ENCODE assay signal across 6 cellular contexts in genomic region chr11:503179-503981, GRCh38. TPM values are rescaled to one million over a fixed set of nuclear protein-coding genes. Genes with fewer than 3 reads are reported as not detected.
DNase-seq lines count a peak whose midpoint lies in the region; ATAC-seq and TF ChIP-seq lines count a peak whose summit lies in the region.

No MANE protein-coding gene starts in this region.

- CTCF ChIA-PET in Panc1 (lab: Charles Lee), result no interaction called here

- H3K27ac ChIP-seq in Panc1 (ENCODE audit: low read length) (peak overlapping the region; percentile 76), thymus (ENCODE audit: low read depth) (peak overlapping the region; percentile 25)

- no peaks in the 10 kb centered on the region for H3K36me3 Mint-ChIP-seq in glutamatergic neuron (ENCODE audit: unreplicated experiment)

- POLR2A ChIA-PET in Panc1 (lab: Charles Lee), result interaction anchor here (0.6 kb wide), 1 partner anchor 74 kb away, joined by 3 read pairs; no protein-coding TSS in a partner anchor

- H3K27ac Mint-ChIP-seq in glutamatergic neuron (ENCODE audit: unreplicated experiment), result no peak overlapping the region

- H3K36me3 ChIP-seq in Panc1 (ENCODE audit: control insufficient read depth, insufficient read depth, low read length), result peaks cover 10% of the 10 kb centered on the region; the same call in 1 of the 2 replicates
- H3K36me3 ChIP-seq in thymus (ENCODE audit: control insufficient read depth, insufficient read depth), result peaks cover 39% of the 10 kb centered on the region

- intact Hi-C loops in Panc1 (cut with micrococcal nuclease; ENCODE audit: unreplicated experiment), result no loop called here

- H3K9me3 Mint-ChIP-seq in glutamatergic neuron (ENCODE audit: unreplicated experiment), result peaks cover 11% of the 10 kb centered on the region

- H3K4me1 Mint-ChIP-seq in glutamatergic neuron (ENCODE audit: low read depth, unreplicated experiment), result peaks cover 2% of the 10 kb centered on the region

- no peaks in the 10 kb centered on the region for H3K9me3 ChIP-seq in Panc1 (ENCODE audit: control insufficient read depth, insufficient read depth, low read depth, low read length)
- H3K9me3 ChIP-seq in thymus (ENCODE audit: control insufficient read depth), result no peaks in the 10 kb centered on the region

- peak overlapping the region; percentile 52 for H3K4me3 Mint-ChIP-seq in glutamatergic neuron (ENCODE audit: unreplicated experiment)

- H3K4me1 ChIP-seq in Panc1 (ENCODE audit: control insufficient read depth, insufficient read depth, low read length), result peaks cover 24% of the 10 kb centered on the region
- peaks cover 8% of the 10 kb centered on the region for H3K4me1 ChIP-seq in thymus (ENCODE audit: control insufficient read depth, insufficient read depth, low read length)

- in situ Hi-C loops in Panc1 (cut with HindIII; ENCODE audit: low pct_unique_long_range_greater_than_20kb, low sequenced_read_pairs), result no loop called here

- peak; percentile 65 for DNase-seq in AG09319 (ENCODE audit: extremely low read depth, low read depth)
- no peak for DNase-seq in Panc1 (ENCODE audit: low read depth, low spot score)
- DNase-seq in glutamatergic neuron, result no peak
- no peak for DNase-seq in A172 (ENCODE audit: low spot score)

- WGBS in thymus, result 94% methylated on average over 24 of the region's 24 CpGs

- H3K27me3 ChIP-seq in Panc1 (ENCODE audit: control insufficient read depth, insufficient read depth, low read length) (no peaks in the 10 kb centered on the region), thymus (ENCODE audit: control insufficient read depth, insufficient read depth) (peaks cover 21% of the 10 kb centered on the region)

- TF ChIP-seq CTCF in AG09319 (IDR thresholded peaks at IDR 0.05; ENCODE audit: low read depth, low read length), result no peak
- TF ChIP-seq CTCF in Panc1 (IDR thresholded peaks at IDR 0.05), result no peak
- TF ChIP-seq CTCF in glutamatergic neuron (IDR thresholded peaks at IDR 0.05; ENCODE audit: partially characterized antibody, unreplicated experiment), result no peak

- H3K27me3 Mint-ChIP-seq in glutamatergic neuron (ENCODE audit: unreplicated experiment), result peaks cover 20% of the 10 kb centered on the region

- no TSS peak for BruUV-seq in Panc1 (replicated peaks; lab: Mats Ljungman, UMichigan)

- ATAC-seq in Panc1, result no peak
- no peak for ATAC-seq in GM21529 (IDR thresholded peaks at IDR 0.05; ENCODE audit: unreplicated experiment)

- H3K4me3 ChIP-seq in Panc1 (ENCODE audit: low read depth in 2 of 2, low read length in 2 of 2) (peak overlapping the region in 1 of 2 experiments; percentile 94; a peak in 1 of 4 replicates), thymus (ENCODE audit: low read length) (peak overlapping the region; percentile 25)

RNA-seq across cellular contexts. Expression of gene RNH1, which starts 3.7 kb away (rescaled TPM):
- total RNA-seq in Panc1 (2021; ENCODE audit: unreplicated experiment), result 345 TPM
- polyA plus RNA-seq in Panc1 (2012; ENCODE audit: insufficient read length), result 671 TPM
- total RNA-seq in glutamatergic neuron (ENCODE audit: unreplicated experiment), result 85.9 TPM
- 114 TPM for polyA plus RNA-seq in thymus
- 299 and 316 TPM in 2 replicates for total RNA-seq in A172 (2014; rRNA removed; shearing (Covaris generic))

RNA-seq across cellular contexts. Expression of gene HRAS, which starts 32.0 kb away (rescaled TPM):
- total RNA-seq in Panc1 (2021; ENCODE audit: unreplicated experiment) (175 TPM), glutamatergic neuron (ENCODE audit: unreplicated experiment) (140 TPM)
- polyA plus RNA-seq in Panc1 (2012; ENCODE audit: insufficient read length), result 310 TPM
- 145 TPM for polyA plus RNA-seq in thymus
- 74.6 and 99.9 TPM in 2 replicates for total RNA-seq in A172 (2014; rRNA removed; shearing (Covaris generic))

RNA-seq across cellular contexts. Expression of gene LRRC56, which starts 33.9 kb away (rescaled TPM):
- total RNA-seq in Panc1 (2021; ENCODE audit: unreplicated experiment), result 9.8 TPM
- polyA plus RNA-seq in Panc1 (2012; ENCODE audit: insufficient read length), result 13.3 TPM
- 2.6 TPM for total RNA-seq in glutamatergic neuron (ENCODE audit: unreplicated experiment)
- polyA plus RNA-seq in thymus, result 2.4 TPM
- total RNA-seq in A172 (2014; rRNA removed; shearing (Covaris generic)), result not detected in 2 replicates

RNA-seq across cellular contexts. Expression of gene PTDSS2, which starts 53.3 kb away (rescaled TPM):
- 103 TPM for total RNA-seq in Panc1 (2021; ENCODE audit: unreplicated experiment)
- 165 TPM for polyA plus RNA-seq in Panc1 (2012; ENCODE audit: insufficient read length)
- 123 TPM for total RNA-seq in glutamatergic neuron (ENCODE audit: unreplicated experiment)
- polyA plus RNA-seq in thymus, result 24.1 TPM
- 29.7 and 30.4 TPM in 2 replicates for total RNA-seq in A172 (2014; rRNA removed; shearing (Covaris generic))

RNA-seq across cellular contexts. Expression of gene LMNTD2, which starts 57.2 kb away (rescaled TPM):
- 21.8 TPM for total RNA-seq in Panc1 (2021; ENCODE audit: unreplicated experiment)
- polyA plus RNA-seq in Panc1 (2012; ENCODE audit: insufficient read length), result 44.2 TPM
- 2.3 TPM for total RNA-seq in glutamatergic neuron (ENCODE audit: unreplicated experiment)
- polyA plus RNA-seq in thymus, result 5.8 TPM
- 2.4 and 4.4 TPM in 2 replicates for total RNA-seq in A172 (2014; rRNA removed; shearing (Covaris generic))
